Comparison of ENCODE assay signal across 15 cellular contexts in genomic region chr20:3064119-3064518, GRCh38. TPM values are rescaled to one million over a fixed set of nuclear protein-coding genes. Genes with fewer than 3 reads are reported as not detected.
"Had no signal": no experiment of that assay in that cellular context is flagged by ENCODE, and none has a peak within 500 bp of the region (broad histone marks: within the 10 kb centered on the region; RNA-seq: fewer than 3 reads in every experiment).

No MANE protein-coding gene starts in this region.

RNA-seq across cellular contexts. Expression of gene OXT, which starts 7.3 kb away (rescaled TPM):
- total RNA-seq: stomach, temporal lobe, thoracic aorta, thyroid gland, transverse colon, upper lobe of right lung, ureter, urinary bladder, vagina had no signal

RNA-seq across cellular contexts. Expression of gene AVP, which starts 20.4 kb away (rescaled TPM):
- total RNA-seq: stomach, suprapubic skin, temporal lobe, thoracic aorta, thyroid gland, tibial nerve, transverse colon, upper lobe of left lung, upper lobe of right lung, ureter, urinary bladder, uterus, vagina had no signal
- polyA plus RNA-seq: stomach, urinary bladder had no signal

RNA-seq across cellular contexts. Expression of gene GNRH2, which starts 20.7 kb away (rescaled TPM):
- total RNA-seq: subcutaneous adipose tissue, temporal lobe, testis, thoracic aorta, transverse colon, upper lobe of right lung, urinary bladder, vagina had no signal
- polyA plus RNA-seq: urinary bladder had no signal
